Comparison of ENCODE assay signal across 24 cellular contexts in genomic region chr6:3515669-3516068, GRCh38.
"Had no signal": no experiment of that assay in that cellular context is flagged by ENCODE, and none has a peak within 500 bp of the region (broad histone marks: within the 10 kb centered on the region; RNA-seq: fewer than 3 reads in every experiment).

No MANE protein-coding gene starts in this region.

- ATAC-seq: foreskin keratinocyte, gastroesophageal sphincter, heart left ventricle, left colon, left lung, left ventricle myocardium superior, lower lobe of right lung had no signal

- H3K36me3 ChIP-seq: esophagus muscularis mucosa, gastroesophageal sphincter, heart left ventricle, left lung, lower lobe of right lung had no signal

- H3K27me3 ChIP-seq: dorsolateral prefrontal cortex, esophagus muscularis mucosa, foreskin keratinocyte, hepatocyte, left lung had no signal

- H3K4me2 ChIP-seq: hepatocyte had no signal

- DNase-seq: dermis blood vessel endothelial cell; dorsolateral prefrontal cortex; effector CD4-positive, alpha-beta T cell; effector memory CD4-positive, alpha-beta T cell; foreskin keratinocyte; heart left ventricle; hypothalamus; immature natural killer cell; islet precursor cell; kidney; kidney glomerular epithelial cell; left colon; left lung; left ventricle myocardium superior; lower lobe of right lung; mucosa of descending colon; naive B cell had no signal

- H3K4me3 ChIP-seq: coronary artery, dorsolateral prefrontal cortex, esophagus muscularis mucosa, gastroesophageal sphincter, heart left ventricle, hepatocyte, left lung, lower lobe of right lung, mucosa of descending colon had no signal

- H3K9me3 ChIP-seq: left lung, lower lobe of right lung, mucosa of descending colon had no signal

- H3K79me2 ChIP-seq: hepatocyte had no signal

- H3K27ac ChIP-seq: coronary artery, dorsolateral prefrontal cortex, esophagus muscularis mucosa, foreskin keratinocyte, gastroesophageal sphincter, heart left ventricle, hepatocyte, left lung, lower lobe of right lung had no signal

- FAIRE-seq: colon, endothelial cell of umbilical vein, frontal cortex, kidney had no signal

- H3K4me1 ChIP-seq: gastroesophageal sphincter, left lung had no signal

- H2AFZ ChIP-seq: hepatocyte had no signal
